12 cellular contexts compared by ENCODE assay signal in the genomic region with DNA sequence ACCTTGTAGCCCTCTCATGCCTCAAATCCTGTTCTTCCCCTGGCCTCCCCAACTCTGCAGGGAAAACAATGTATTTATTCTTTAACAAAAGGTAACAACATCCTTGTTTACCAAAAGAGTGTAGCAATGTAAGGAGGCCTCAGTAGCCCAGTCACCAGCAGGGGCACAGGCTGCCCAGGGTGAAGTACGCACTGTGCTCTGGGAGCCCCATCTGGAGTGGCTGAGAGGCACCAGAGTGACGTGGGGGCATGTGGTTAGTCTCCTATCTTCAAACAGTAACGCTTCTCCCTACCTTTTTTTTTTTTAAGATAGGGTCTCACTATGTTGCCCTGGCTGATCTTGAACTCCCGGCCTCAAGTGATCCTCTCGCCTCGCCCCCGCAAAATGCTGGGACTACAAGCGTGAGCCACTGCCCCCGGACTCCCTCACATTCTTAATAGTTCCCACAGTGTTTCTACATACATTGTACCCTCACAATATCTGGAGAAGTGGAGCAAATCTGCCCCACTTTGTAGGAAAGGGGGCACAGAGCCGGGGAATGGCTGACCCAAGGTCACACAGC. TPM values are rescaled to one million over a fixed set of nuclear protein-coding genes. Genes with fewer than 3 reads are reported as not detected.
A peak's percentile ranks its signal among the peaks of the same experiment; 100 is the strongest.
DNase-seq lines count a peak whose midpoint lies in the region; ATAC-seq, FAIRE-seq and TF ChIP-seq lines count a peak whose summit lies in the region.
"Had no signal": no experiment of that assay in that cellular context is flagged by ENCODE, and none has a peak within 500 bp of the region (broad histone marks: within the 10 kb centered on the region; RNA-seq: fewer than 3 reads in every experiment).

No MANE protein-coding gene starts in this region.

- peak overlapping the region in 1 of 2 donors; percentile 9 for H3K27ac Mint-ChIP-seq in natural killer cell
- H3K27ac Mint-ChIP-seq in natural killer cell treated with Interleukin-12 subunit alpha and Interleukin-12 subunit beta and Interleukin-15 and Interleukin-18, amount 100 ng/mL, for 72 hours, result peak overlapping the region in 1 of 2 donors; percentile 82
- H3K27ac Mint-ChIP-seq in activated naive CD4-positive, alpha-beta T cell treated with anti-CD3 and anti-CD28 coated beads, Interleukin-2, amount 50 U/mL, for 72 hours, result peak overlapping the region in 1 of 2 donors; percentile 94

- in situ Hi-C loops in GM13976 (cut with MboI; ENCODE audit: low sequenced_read_pairs, unreplicated experiment), result no loop called here
- in situ Hi-C loops in GM13977 (cut with MboI; ENCODE audit: low pct_unique_long_range_greater_than_20kb, low sequenced_read_pairs, unreplicated experiment), result no loop called here

- intact Hi-C loops in natural killer cell (cut with micrococcal nuclease), result no loop called here
- intact Hi-C loops in dorsolateral prefrontal cortex (cut with DNase I), result loop anchor here (5.0 to 10.0 kb wide), 2 partner anchors 34 to 323 kb away; a partner anchor contains a TSS
- intact Hi-C loops in pancreas (cut with DNase I), result no loop called here

- TF ChIP-seq CTCF in natural killer cell (IDR thresholded peaks at IDR 0.05) (no peak), dorsolateral prefrontal cortex (IDR thresholded peaks at IDR 0.05 in 54 of 56, conservative IDR thresholded peaks at IDR 0.05 in 2 of 56; ENCODE audit: low read depth in 1 of 56, partially characterized antibody in 56 of 56) (no peak), pancreas (IDR thresholded peaks at IDR 0.05) (no peak), GM13976 (IDR thresholded peaks at IDR 0.05; ENCODE audit: borderline replicate concordance, control extremely low read depth, extremely low read depth, insufficient read depth, missing control alignments) (no peak), GM13977 (IDR thresholded peaks at IDR 0.05; ENCODE audit: extremely low read depth, insufficient read depth, missing control alignments) (no peak)

- peaks cover 50 to 68% (median 56%) of the 10 kb centered on the region in 3 donors for H3K4me1 ChIP-seq in pancreas

- no peaks in the 10 kb centered on the region for H3K9me3 ChIP-seq in pancreas
- H3K9me3 ChIP-seq: Caco-2 had no signal

- H3K36me3 Mint-ChIP-seq in natural killer cell, result no peaks in the 10 kb centered on the region
- H3K36me3 Mint-ChIP-seq in natural killer cell treated with Interleukin-12 subunit alpha and Interleukin-12 subunit beta and Interleukin-15 and Interleukin-18, amount 100 ng/mL, for 72 hours, result no peaks in the 10 kb centered on the region
- H3K36me3 Mint-ChIP-seq in activated naive CD4-positive, alpha-beta T cell treated with anti-CD3 and anti-CD28 coated beads, Interleukin-2, amount 50 U/mL, for 72 hours, result peaks cover 16 to 39% of the 10 kb centered on the region in 2 donors

- no peaks in the 10 kb centered on the region for H3K27me3 Mint-ChIP-seq in natural killer cell (ENCODE audit: low read depth in 2 of 2)
- no peaks in the 10 kb centered on the region for H3K27me3 Mint-ChIP-seq in natural killer cell treated with Interleukin-12 subunit alpha and Interleukin-12 subunit beta and Interleukin-15 and Interleukin-18, amount 100 ng/mL, for 72 hours

- no peak for FAIRE-seq in pancreas (lab: Jason Lieb, UNC)
- FAIRE-seq: small intestine had no signal

- WGBS in pancreas, 2 donors, result 47% methylated on average over 10 of the region's 10 CpGs

- H3K4me3 ChIP-seq in dorsolateral prefrontal cortex (peak overlapping the region in 32 of 59 donors; percentile 4 to 93 (median 36)), pancreas (peak overlapping the region in 1 of 4 donors; percentile 25)

- no peaks in the 10 kb centered on the region for H3K9me3 Mint-ChIP-seq in natural killer cell
- H3K9me3 Mint-ChIP-seq in natural killer cell treated with Interleukin-12 subunit alpha and Interleukin-12 subunit beta and Interleukin-15 and Interleukin-18, amount 100 ng/mL, for 72 hours, result no peaks in the 10 kb centered on the region
- no peaks in the 10 kb centered on the region for H3K9me3 Mint-ChIP-seq in activated naive CD4-positive, alpha-beta T cell treated with anti-CD3 and anti-CD28 coated beads, Interleukin-2, amount 50 U/mL, for 72 hours

- H3K27ac ChIP-seq in dorsolateral prefrontal cortex (peak overlapping the region in 54 of 59 donors; percentile 4 to 92 (median 72)), pancreas (peak overlapping the region; percentile 33 to 84 (median 62))

- no peaks in the 10 kb centered on the region for H3K27me3 ChIP-seq in dorsolateral prefrontal cortex
- H3K27me3 ChIP-seq in pancreas, result no peaks in the 10 kb centered on the region

- peak overlapping the region; percentile 10 for H3K4me3 Mint-ChIP-seq in natural killer cell
- H3K4me3 Mint-ChIP-seq in natural killer cell treated with Interleukin-12 subunit alpha and Interleukin-12 subunit beta and Interleukin-15 and Interleukin-18, amount 100 ng/mL, for 72 hours, result no peak overlapping the region

- no peaks in the 10 kb centered on the region for H3K36me3 ChIP-seq in pancreas

- DNase-seq in natural killer cell (no peak), dorsolateral prefrontal cortex (no peak), pancreas (peak in 1 of 6 donors; percentile 31), GM13976 (ENCODE audit: low spot score) (no peak), ecto neural progenitor cell (ENCODE audit: low spot score) (no peak), GM13977 (ENCODE audit: low spot score) (no peak)
- DNase-seq in natural killer cell treated with Interleukin-12 subunit alpha and Interleukin-12 subunit beta and Interleukin-15 and Interleukin-18, amount 100 ng/mL, for 72 hours (ENCODE audit: low spot score), result no peak
- DNase-seq in activated naive CD4-positive, alpha-beta T cell treated with anti-CD3 and anti-CD28 coated beads, Interleukin-2, amount 50 U/mL, for 72 hours (ENCODE audit: low spot score in 2 of 2), result no peak
- DNase-seq: Caco-2; effector CD8-positive, alpha-beta T cell; NCI-H748 treated with DMSO at 0.1 percent for 48 hours; small intestine had no signal

- ATAC-seq in natural killer cell (no peak), pancreas (no peak)
- ATAC-seq in natural killer cell treated with Interleukin-12 subunit alpha and Interleukin-12 subunit beta and Interleukin-15 and Interleukin-18, amount 100 ng/mL, for 72 hours, result no peak
- no peak for ATAC-seq in activated naive CD4-positive, alpha-beta T cell treated with anti-CD3 and anti-CD28 coated beads, Interleukin-2, amount 50 U/mL, for 72 hours

- H3K4me1 Mint-ChIP-seq in natural killer cell, result peaks cover 54 to 79% of the 10 kb centered on the region in 2 donors
- H3K4me1 Mint-ChIP-seq in natural killer cell treated with Interleukin-12 subunit alpha and Interleukin-12 subunit beta and Interleukin-15 and Interleukin-18, amount 100 ng/mL, for 72 hours (ENCODE audit: low read depth in 2 of 2), result peaks cover 39 to 60% of the 10 kb centered on the region in 2 donors

RNA-seq across cellular contexts. Expression of a gene that starts 51.3 kb away (rescaled TPM):
- total RNA-seq in natural killer cell, result 10 to 100 TPM; 47.2 to 70.1 (median 50.7) TPM
- 10 to 100 TPM; 33.7 to 53.9 TPM for total RNA-seq in natural killer cell treated with Interleukin-12 subunit alpha and Interleukin-12 subunit beta and Interleukin-15 and Interleukin-18, amount 100 ng/mL, for 72 hours
- total RNA-seq in dorsolateral prefrontal cortex, result 100 to 1,000 TPM in 2 of 120 experiments, 10 to 100 TPM in 118; 38.8 to 122 (median 62.6) TPM
- total RNA-seq in pancreas, result 100 to 1,000 TPM in 2 of 6 donors, 10 to 100 TPM in 4; 68.4 to 141 (median 89.1) TPM
- 10 to 100 TPM; 38.1 to 59.8 TPM for polyA plus RNA-seq in pancreas
- 100 to 1,000 TPM; 111 to 118 TPM for total RNA-seq in activated naive CD4-positive, alpha-beta T cell treated with anti-CD3 and anti-CD28 coated beads, Interleukin-2, amount 50 U/mL, for 72 hours

Comparison
In these comparisons a context has a peak if more than half of its experiments do, and no peak if none do; other contexts are left out.
1. intact Hi-C loops: an anchor here in dorsolateral prefrontal cortex (5.0 to 10.0 kb wide); none called in natural killer cell and pancreas.